ENCODE assay signal across 9 cellular contexts in the genomic region with DNA sequence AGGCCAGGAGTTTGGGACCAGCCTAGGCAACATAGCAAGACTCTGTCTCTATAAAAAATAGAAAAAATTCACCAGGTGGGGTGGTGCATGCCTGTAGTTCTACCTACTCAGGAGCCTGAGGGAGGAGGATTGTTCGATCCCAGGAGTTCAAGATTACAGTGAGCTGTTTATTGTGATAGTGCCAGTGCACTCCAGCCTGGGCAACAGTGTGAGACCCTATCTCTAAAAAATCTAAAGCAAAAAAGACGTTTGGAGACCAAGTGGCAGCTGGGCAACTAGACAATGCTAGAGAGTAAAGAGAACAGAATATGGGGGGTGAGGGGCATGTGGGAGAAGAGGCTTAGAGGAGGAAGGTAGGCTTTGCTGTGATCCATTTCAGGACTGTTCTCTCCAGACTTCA. TPM values are rescaled to one million over a fixed set of nuclear protein-coding genes. Genes with fewer than 3 reads are reported as not detected.
DNase-seq lines count a peak whose midpoint lies in the region; ATAC-seq and TF ChIP-seq lines count a peak whose summit lies in the region.
"Had no signal": no experiment of that assay in that cellular context is flagged by ENCODE, and none has a peak within 500 bp of the region (broad histone marks: within the 10 kb centered on the region; RNA-seq: fewer than 3 reads in every experiment).

No MANE protein-coding gene starts in this region.

- no peaks in the 10 kb centered on the region for H3F3A ChIP-seq in OCI-LY1 (ENCODE audit: insufficient read depth, low read length)

- no peaks in the 10 kb centered on the region for H3K27me3 ChIP-seq in OCI-LY1 (ENCODE audit: insufficient read depth, low read length)
- no peaks in the 10 kb centered on the region for H3K27me3 ChIP-seq in gastrocnemius medialis

- POLR2A ChIA-PET in activated CD4-positive, alpha-beta T cell treated with anti-CD3 and anti-CD28 coated beads for 36 hours (lab: Charles Lee): interaction anchor here (0.6 kb wide), 1 partner anchor 179 kb away, joined by 3 read pairs; no protein-coding TSS in a partner anchor

- no peaks in the 10 kb centered on the region for H3K9me2 ChIP-seq in OCI-LY1 (ENCODE audit: low read depth, low read length)

- H3K36me3 ChIP-seq in OCI-LY1 (ENCODE audit: insufficient read depth, low read length) (peaks cover 35% of the 10 kb centered on the region), gastrocnemius medialis (peaks cover 0 to 4% of the 10 kb centered on the region in 2 donors), mucosa of descending colon (ENCODE audit: low read depth) (no peaks in the 10 kb centered on the region)

- H2AFZ ChIP-seq in OCI-LY1 (ENCODE audit: low read length): no peak overlapping the region

- H3K9ac ChIP-seq in OCI-LY1 (ENCODE audit: low read length): peak overlapping the region; percentile 97

- H4K20me1 ChIP-seq in OCI-LY1 (ENCODE audit: insufficient read depth, low read length): no peaks in the 10 kb centered on the region

- no peaks in the 10 kb centered on the region for H3K9me3 Mint-ChIP-seq in activated CD4-positive, alpha-beta T cell treated with anti-CD3 and anti-CD28 coated beads for 36 hours (ENCODE audit: low read depth)
- H3K9me3 Mint-ChIP-seq in effector memory CD8-positive, alpha-beta T cell: no peaks in the 10 kb centered on the region

- intact Hi-C loops in activated CD4-positive, alpha-beta T cell treated with anti-CD3 and anti-CD28 coated beads for 36 hours (cut with DNase I, micrococcal nuclease): loop anchor here (5.0 to 10.0 kb wide), 5 partner anchors 262 to 1978 kb away; partner anchors contain the start of genes APBB1IP (in 2 of the 2), ACBD5 (in 1 of the 2) and BAMBI (in 1 of the 2)
- intact Hi-C loops in gastrocnemius medialis (cut with DNase I; ENCODE audit: low total_unique reads) (loop anchor here (5.0 kb wide), 1 partner anchor 163 kb away; the partner anchor contains the start of gene ABI1), mucosa of descending colon (cut with DNase I, micrococcal nuclease) (no loop called here)

- H3K27ac Mint-ChIP-seq in activated CD4-positive, alpha-beta T cell treated with anti-CD3 and anti-CD28 coated beads for 36 hours: no peak overlapping the region
- peak overlapping the region; percentile 89 to 90 for H3K27ac Mint-ChIP-seq in effector memory CD8-positive, alpha-beta T cell

- H3K9me3 ChIP-seq in OCI-LY1 (ENCODE audit: low read length) (no peaks in the 10 kb centered on the region), gastrocnemius medialis (no peaks in the 10 kb centered on the region), mucosa of descending colon (no peaks in the 10 kb centered on the region)

- peak overlapping the region; percentile 94 for H3K4me3 ChIP-seq in OCI-LY1 (ENCODE audit: low read depth, low read length, poor library complexity, severe bottlenecking)
- H3K4me3 ChIP-seq in gastrocnemius medialis: peak overlapping the region in 3 of 4 donors; percentile 77 to 94 (median 94)
- H3K4me3 ChIP-seq in mucosa of descending colon: no peak overlapping the region

- peaks cover 26% of the 10 kb centered on the region for H3K4me1 ChIP-seq in OCI-LY1 (ENCODE audit: insufficient read depth, low read length, severe bottlenecking)
- H3K4me1 ChIP-seq in gastrocnemius medialis: peaks cover 8 to 13% of the 10 kb centered on the region in 2 donors
- peaks cover 40% of the 10 kb centered on the region for H3K4me1 ChIP-seq in mucosa of descending colon (ENCODE audit: low read depth)

- ATAC-seq in activated CD4-positive, alpha-beta T cell treated with anti-CD3 and anti-CD28 coated beads for 36 hours: no peak
- ATAC-seq in effector memory CD8-positive, alpha-beta T cell (replicated peaks): no peak
- ATAC-seq in gastrocnemius medialis (no peak), GM21619 (IDR thresholded peaks at IDR 0.05; ENCODE audit: unreplicated experiment) (no peak), mucosa of descending colon (no peak)

- in situ Hi-C loops in gastrocnemius medialis (cut with MboI; ENCODE audit: low sequenced_read_pairs in 4 of 4): no loop called here

- DNase-seq in activated CD4-positive, alpha-beta T cell treated with anti-CD3 and anti-CD28 coated beads for 36 hours: no peak
- no peak for DNase-seq in activated CD4-positive, alpha-beta T cell treated with anti-CD3 and anti-CD28 coated beads for 48 hours
- no peak for DNase-seq in effector memory CD8-positive, alpha-beta T cell
- DNase-seq in gastrocnemius medialis: no peak
- DNase-seq in HT-29 (ENCODE audit: low spot score): no peak
- no peak for DNase-seq in mucosa of descending colon
- DNase-seq: kidney glomerular epithelial cell had no signal

- H3K4me3 Mint-ChIP-seq in activated CD4-positive, alpha-beta T cell treated with anti-CD3 and anti-CD28 coated beads for 36 hours: peak overlapping the region; percentile 91
- peak overlapping the region; percentile 94 for H3K4me3 Mint-ChIP-seq in effector memory CD8-positive, alpha-beta T cell

- peak overlapping the region; percentile 97 for H3K4me2 ChIP-seq in OCI-LY1 (ENCODE audit: low read length)

- peaks cover 52% of the 10 kb centered on the region for H3K79me2 ChIP-seq in OCI-LY1 (ENCODE audit: insufficient read depth, low read length)

- TF ChIP-seq CTCF in OCI-LY1 (IDR thresholded peaks at IDR 0.05; ENCODE audit: low read length) (no peak), gastrocnemius medialis (IDR thresholded peaks at IDR 0.05 in 4 of 5, conservative IDR thresholded peaks at IDR 0.05 in 1 of 5) (no peak), mucosa of descending colon (IDR thresholded peaks at IDR 0.05) (no peak)

- TF ChIP-seq POLR2A in gastrocnemius medialis (IDR thresholded peaks at IDR 0.05): no peak

- H3K4me1 Mint-ChIP-seq in activated CD4-positive, alpha-beta T cell treated with anti-CD3 and anti-CD28 coated beads for 36 hours: peaks cover 36% of the 10 kb centered on the region
- H3K4me1 Mint-ChIP-seq in effector memory CD8-positive, alpha-beta T cell (ENCODE audit: low read depth in 2 of 2): peaks cover 19 to 22% of the 10 kb centered on the region in 2 donors

- H3K36me3 Mint-ChIP-seq in activated CD4-positive, alpha-beta T cell treated with anti-CD3 and anti-CD28 coated beads for 36 hours (ENCODE audit: low read depth): peaks cover 43% of the 10 kb centered on the region
- peaks cover 10% of the 10 kb centered on the region for H3K36me3 Mint-ChIP-seq in effector memory CD8-positive, alpha-beta T cell (ENCODE audit: insufficient read depth)

- CTCF ChIA-PET in activated CD4-positive, alpha-beta T cell treated with anti-CD3 and anti-CD28 coated beads for 36 hours (lab: Charles Lee): interaction anchor here (0.9 to 1.4 kb wide), 3 partner anchors 27 to 182 kb away, joined by 3 to 7 read pairs (median 3); no protein-coding TSS in a partner anchor

- H3K27ac ChIP-seq in OCI-LY1 (ENCODE audit: low read depth, low read length, poor library complexity, severe bottlenecking): peak overlapping the region; percentile 71
- no peak overlapping the region for H3K27ac ChIP-seq in gastrocnemius medialis

- no peaks in the 10 kb centered on the region for H3K27me3 Mint-ChIP-seq in activated CD4-positive, alpha-beta T cell treated with anti-CD3 and anti-CD28 coated beads for 36 hours
- H3K27me3 Mint-ChIP-seq in effector memory CD8-positive, alpha-beta T cell: no peaks in the 10 kb centered on the region

RNA-seq across cellular contexts. Expression of gene PDSS1, which starts 1.4 kb away (rescaled TPM):
- 10 to 100 TPM; 16.1 to 20.7 TPM for total RNA-seq in activated CD4-positive, alpha-beta T cell treated with anti-CD3 and anti-CD28 coated beads for 36 hours
- total RNA-seq in gastrocnemius medialis (10 to 100 TPM in 1 of 4 donors, 1 to 10 TPM in 3; 5.3 to 13.2 (median 8.2) TPM), mucosa of descending colon (10 to 100 TPM; 16.0 to 27.9 (median 24.6) TPM)
- 21.0 and 25.9 TPM in 2 replicates for total RNA-seq in HT-29 (2014; rRNA removed; shearing (Covaris generic))

Comparison
In these comparisons a context has a peak if more than half of its experiments do, and no peak if none do; other contexts are left out.
1. intact Hi-C loops: an anchor here in activated CD4-positive, alpha-beta T cell treated with anti-CD3 and anti-CD28 coated beads for 36 hours (5.0 to 10.0 kb wide) and gastrocnemius medialis (5.0 kb wide); none called in mucosa of descending colon.